8 cellular contexts compared by ENCODE assay signal in genomic region chr16:54927125-54928015, GRCh38. TPM values are rescaled to one million over a fixed set of nuclear protein-coding genes. Genes with fewer than 3 reads are reported as not detected.
DNase-seq lines count a peak whose midpoint lies in the region; ATAC-seq and TF ChIP-seq lines count a peak whose summit lies in the region.

No MANE protein-coding gene starts in this region.

- no peak overlapping the region for H3K27ac Mint-ChIP-seq in activated B cell treated with CpG ODN at 0.5 μM for 24 hours

- CTCF ChIA-PET in activated B cell treated with CpG ODN at 0.5 μM for 24 hours (lab: Charles Lee) = interaction anchor here (1.2 kb wide), 1 partner anchor 1154 kb away, joined by 3 read pairs; no protein-coding TSS in a partner anchor

- intact Hi-C loops in activated B cell treated with CpG ODN at 0.5 μM for 24 hours (cut with micrococcal nuclease) = loop anchor here (2.0 to 10.0 kb wide), 3 partner anchors 407 to 1493 kb away; partner anchors contain the start of genes AKTIP and RBL2
- intact Hi-C loops in left lung (cut with DNase I) = no loop called here

- H3K4me1 Mint-ChIP-seq in activated B cell treated with CpG ODN at 0.5 μM for 24 hours = peaks cover 29% of the 10 kb centered on the region

- no peaks in the 10 kb centered on the region for H3K36me3 ChIP-seq in left lung

- H3K4me3 ChIP-seq in AG09309 (ENCODE audit: control insufficient read depth, low read depth, low read length) (peak overlapping the region; percentile 79), left lung (peak overlapping the region; percentile 52 to 54)

- TF ChIP-seq CTCF in AG09309 (IDR thresholded peaks at IDR 0.05; ENCODE audit: control insufficient read depth, insufficient read depth, low read depth, low read length, missing control alignments) = no peak
- TF ChIP-seq CTCF in activated B cell treated with CpG ODN at 0.5 μM for 24 hours (IDR thresholded peaks at IDR 0.05) = no peak
- no peak for TF ChIP-seq CTCF in left lung (IDR thresholded peaks at IDR 0.05)

- DNase-seq in AG09309 (ENCODE audit: low read depth) = no peak
- DNase-seq in HT-29 (ENCODE audit: low spot score) = peak; percentile 48
- no peak for DNase-seq in activated B cell treated with CpG ODN at 0.5 μM for 24 hours
- no peak for DNase-seq in left lung
- DNase-seq in caudate nucleus (lab: John Stamatoyannopoulos, UW) = no peak

- peak overlapping the region; percentile 79 for H3K4me3 Mint-ChIP-seq in activated B cell treated with CpG ODN at 0.5 μM for 24 hours

- ATAC-seq in activated B cell treated with CpG ODN at 0.5 μM for 24 hours (ENCODE audit: low read depth) (no peak), left lung (no peak), HG02571 (IDR thresholded peaks at IDR 0.05; ENCODE audit: unreplicated experiment) (no peak), GM19351 (IDR thresholded peaks at IDR 0.05; ENCODE audit: unreplicated experiment) (no peak), HG02981 (IDR thresholded peaks at IDR 0.05; ENCODE audit: unreplicated experiment) (no peak)

- no peaks in the 10 kb centered on the region for H3K9me3 ChIP-seq in left lung

- H3K36me3 Mint-ChIP-seq in activated B cell treated with CpG ODN at 0.5 μM for 24 hours (ENCODE audit: low read depth) = no peaks in the 10 kb centered on the region

- peaks cover 0 to 22% of the 10 kb centered on the region in 2 donors for H3K4me1 ChIP-seq in left lung

- peaks cover 56 to 97% of the 10 kb centered on the region in 2 donors for H3K27me3 ChIP-seq in left lung

- no peaks in the 10 kb centered on the region for H3K9me3 Mint-ChIP-seq in activated B cell treated with CpG ODN at 0.5 μM for 24 hours

- peaks cover 45% of the 10 kb centered on the region for H3K27me3 Mint-ChIP-seq in activated B cell treated with CpG ODN at 0.5 μM for 24 hours

- peak overlapping the region; percentile 79 to 83 for H3K27ac ChIP-seq in left lung
- no peak overlapping the region for H3K27ac ChIP-seq in caudate nucleus (ENCODE audit: low read depth, low read length)

- POLR2A ChIA-PET in activated B cell treated with CpG ODN at 0.5 μM for 24 hours (lab: Charles Lee) = no interaction called here

RNA-seq across cellular contexts. Expression of gene IRX5, which starts 3.3 kb away (rescaled TPM):
- total RNA-seq in HT-29 (2014; rRNA removed; shearing (Covaris generic)) = 8.1 and 9.0 TPM in 2 replicates
- 0.07 TPM in 1 of 2 replicates, not detected in the other for total RNA-seq in activated B cell treated with CpG ODN at 0.5 μM for 24 hours
- total RNA-seq in left lung = 10 to 100 TPM; 12.8 to 19.0 TPM
